ENCODE assay signal across 1 cellular context in genomic region chr5:55171471-55171870, GRCh38.
TF ChIP-seq lines count a peak whose summit lies in the region.

No MANE protein-coding gene starts in this region.

TF ChIP-seq in IMR-90, 13 proteins besides CTCF, POLR2A, EP300 and RAD21:
- TF ChIP-seq CEBPB (IDR thresholded peaks at IDR 0.05; ENCODE audit: low read depth, low read length) (peak; percentile 30), SMC3 (IDR thresholded peaks at IDR 0.05; ENCODE audit: low read depth, low read length) (no peak)
